Comparison of ENCODE assay signal across 24 cellular contexts in genomic region chr2:233005096-233005495, GRCh38. TPM values are rescaled to one million over a fixed set of nuclear protein-coding genes. Genes with fewer than 3 reads are reported as not detected.
"Had no signal": no experiment of that assay in that cellular context is flagged by ENCODE, and none has a peak within 500 bp of the region (broad histone marks: within the 10 kb centered on the region; RNA-seq: fewer than 3 reads in every experiment).

No MANE protein-coding gene starts in this region.

- H3K27me3 Mint-ChIP-seq: stimulated activated naive CD8-positive, alpha-beta T cell treated with anti-CD3 and anti-CD28 coated beads, Interleukin-15, Interleukin-2, amounts not matched to agents 100 ng/mL and 50 ng/mL, for 24 hours had no signal

- DNase-seq: effector memory CD4-positive, alpha-beta T cell; gastrocnemius medialis; heart right ventricle; hypothalamus; islet precursor cell; left lung; lower lobe of right lung; midbrain; occipital lobe; psoas muscle; retina; stimulated activated CD4-positive, alpha-beta T cell treated with anti-CD3 and anti-CD28 coated beads, Interleukin-15, amount 100 ng/mL, for 24 hours; stimulated activated CD4-positive, alpha-beta T cell treated with anti-CD3 and anti-CD28 coated beads, Interleukin-1b, Interleukin-23, amount 100 ng/mL, for 48 hours; stimulated activated CD4-positive, alpha-beta T cell treated with anti-CD3 and anti-CD28 coated beads, Interleukin-4, amount 100 ng/mL, for 24 hours had no signal

- H3K9me3 Mint-ChIP-seq: memory B cell; natural killer cell treated with Interleukin-12 subunit alpha and Interleukin-12 subunit beta and Interleukin-15 and Interleukin-18, amount 100 ng/mL, for 72 hours; stimulated activated memory B cell treated with anti-CD40 and anti-IgM and Interleukin-4, amounts not matched to agents 10 μg/mL and 1 μg/mL and 100 μg/mL, for 72 hours; stimulated activated naive CD8-positive, alpha-beta T cell treated with anti-CD3 and anti-CD28 coated beads, Interleukin-15, Interleukin-2, amounts not matched to agents 100 ng/mL and 50 ng/mL, for 24 hours had no signal

- H3K4me3 Mint-ChIP-seq: memory B cell; natural killer cell treated with Interleukin-12 subunit alpha and Interleukin-12 subunit beta and Interleukin-15 and Interleukin-18, amount 100 ng/mL, for 72 hours; stimulated activated memory B cell treated with anti-CD40 and anti-IgM and Interleukin-4, amounts not matched to agents 10 μg/mL and 1 μg/mL and 100 μg/mL, for 72 hours; stimulated activated naive CD8-positive, alpha-beta T cell treated with anti-CD3 and anti-CD28 coated beads, Interleukin-15, Interleukin-2, amounts not matched to agents 100 ng/mL and 50 ng/mL, for 24 hours had no signal

- H3K36me3 Mint-ChIP-seq: memory B cell; natural killer cell treated with Interleukin-12 subunit alpha and Interleukin-12 subunit beta and Interleukin-15 and Interleukin-18, amount 100 ng/mL, for 72 hours had no signal

- ATAC-seq: gastrocnemius medialis; heart right ventricle; left lung; lower lobe of right lung; natural killer cell treated with Interleukin-12 subunit alpha and Interleukin-12 subunit beta and Interleukin-15 and Interleukin-18, amount 100 ng/mL, for 72 hours; psoas muscle; right lobe of liver; stimulated activated memory B cell treated with anti-CD40 and anti-IgM and Interleukin-4, amounts not matched to agents 10 μg/mL and 1 μg/mL and 100 μg/mL, for 72 hours had no signal

- H3K27ac Mint-ChIP-seq: memory B cell; natural killer cell treated with Interleukin-12 subunit alpha and Interleukin-12 subunit beta and Interleukin-15 and Interleukin-18, amount 100 ng/mL, for 72 hours; stimulated activated naive CD8-positive, alpha-beta T cell treated with anti-CD3 and anti-CD28 coated beads, Interleukin-15, Interleukin-2, amounts not matched to agents 100 ng/mL and 50 ng/mL, for 24 hours had no signal

- H3K4me1 Mint-ChIP-seq: memory B cell had no signal

RNA-seq across cellular contexts. Expression of gene NGEF, which starts 8.0 kb away (rescaled TPM):
- total RNA-seq: natural killer cell treated with Interleukin-12 subunit alpha and Interleukin-12 subunit beta and Interleukin-15 and Interleukin-18, amount 100 ng/mL, for 72 hours had no signal

RNA-seq across cellular contexts. Expression of gene NEU2, which starts 27.4 kb away (rescaled TPM):
- total RNA-seq: esophagus muscularis mucosa; fibroblast of villous mesenchyme; gastrocnemius medialis; heart right ventricle; left lung; lower lobe of right lung; natural killer cell treated with Interleukin-12 subunit alpha and Interleukin-12 subunit beta and Interleukin-15 and Interleukin-18, amount 100 ng/mL, for 72 hours; occipital lobe; psoas muscle; right lobe of liver; temporal lobe; tibial nerve; urinary bladder had no signal
